In genomic region chr18:48801728-48802542, GRCh38 we compare ENCODE assay signal across 10 cellular contexts.
DNase-seq lines count a peak whose midpoint lies in the region; ATAC-seq, FAIRE-seq and TF ChIP-seq lines count a peak whose summit lies in the region.
"Had no signal": no experiment of that assay in that cellular context is flagged by ENCODE, and none has a peak within 500 bp of the region (broad histone marks: within the 10 kb centered on the region; RNA-seq: fewer than 3 reads in every experiment).

No MANE protein-coding gene starts in this region.

- intact Hi-C loops in CD4-positive, alpha-beta memory T cell (cut with micrococcal nuclease), result no loop called here
- intact Hi-C loops in pancreas (cut with DNase I), result no loop called here

- POLR2A ChIA-PET in CD4-positive, alpha-beta memory T cell (lab: Charles Lee; ENCODE audit: partially characterized antibody), result interaction anchor here (1.1 to 1.9 kb wide), 5 partner anchors 12 to 685 kb away, joined by 3 to 7 read pairs (median 3); partner anchors contain the start of gene C18orf32
- POLR2A ChIA-PET in WTC11 (lab: Charles Lee), result no interaction called here

- TF ChIP-seq CTCF in WTC11 (IDR thresholded peaks at IDR 0.05), result no peak
- no peak for TF ChIP-seq CTCF in endodermal cell (conservative IDR thresholded peaks at IDR 0.05)
- TF ChIP-seq CTCF in pancreas (IDR thresholded peaks at IDR 0.05), result no peak

- H3K4me1 Mint-ChIP-seq in CD4-positive, alpha-beta memory T cell, result peaks cover 19 to 55% (median 36%) of the 10 kb centered on the region in 4 donors
- H3K4me1 Mint-ChIP-seq in WTC11 (no peaks in the 10 kb centered on the region), endodermal cell (peaks cover 32% of the 10 kb centered on the region)

- no peak overlapping the region for H3K4me3 ChIP-seq in CD4-positive, alpha-beta memory T cell (ENCODE audit: low read length in 2 of 2)
- no peak overlapping the region for H3K4me3 ChIP-seq in endodermal cell (ENCODE audit: low read length)
- no peak overlapping the region for H3K4me3 ChIP-seq in pancreas
- H3K4me3 ChIP-seq: suprapubic skin had no signal

- no peaks in the 10 kb centered on the region for H3K36me3 Mint-ChIP-seq in CD4-positive, alpha-beta memory T cell
- H3K36me3 Mint-ChIP-seq in WTC11 (no peaks in the 10 kb centered on the region; the same call in 1 of the 2 replicates), endodermal cell (ENCODE audit: low read depth) (peaks cover 10% of the 10 kb centered on the region)

- H3K27ac Mint-ChIP-seq in CD4-positive, alpha-beta memory T cell, result peak overlapping the region in 5 of 7 donors; percentile 32 to 89 (median 51)
- H3K27ac Mint-ChIP-seq in WTC11 (no peak overlapping the region), endodermal cell (peak overlapping the region; percentile 85)

- H3K4me1 ChIP-seq in CD4-positive, alpha-beta memory T cell (ENCODE audit: insufficient read depth, low read length), result peaks cover 42% of the 10 kb centered on the region
- H3K4me1 ChIP-seq in endodermal cell (ENCODE audit: control insufficient read depth, insufficient read depth, low read length) (peaks cover 26% of the 10 kb centered on the region), pancreas (peaks cover 0 to 21% (median 17%) of the 10 kb centered on the region in 3 donors)

- CTCF ChIA-PET in CD4-positive, alpha-beta memory T cell (lab: Charles Lee; ENCODE audit: partially characterized antibody), result interaction anchor here (0.9 kb wide), 1 partner anchor 13 kb away, joined by 3 read pairs; no protein-coding TSS in a partner anchor
- CTCF ChIA-PET in WTC11 (lab: Charles Lee), result no interaction called here

- peak overlapping the region; percentile 44 for H3K9ac ChIP-seq in endodermal cell (ENCODE audit: extremely low read depth, low read length, poor library complexity, severe bottlenecking)

- TF ChIP-seq POLR2A in GM18505 (IDR thresholded peaks at IDR 0.05; ENCODE audit: borderline replicate concordance, extremely low read depth, insufficient read depth, insufficient read length), result no peak

- H3K9me3 Mint-ChIP-seq in CD4-positive, alpha-beta memory T cell, result peaks cover 0 to 2% (median 0%) of the 10 kb centered on the region in 8 donors
- H3K9me3 Mint-ChIP-seq in WTC11 (no peaks in the 10 kb centered on the region), endodermal cell (no peaks in the 10 kb centered on the region)

- H3K36me3 ChIP-seq in CD4-positive, alpha-beta memory T cell (ENCODE audit: insufficient read depth, low read length), result no peaks in the 10 kb centered on the region
- H3K36me3 ChIP-seq in endodermal cell (ENCODE audit: control insufficient read depth, insufficient read depth, low read length) (peaks cover 17% of the 10 kb centered on the region), pancreas (no peaks in the 10 kb centered on the region)

- ATAC-seq in WTC11 (no peak), pancreas (peak; percentile 73 to 91 (median 83)), GM18505 (IDR thresholded peaks at IDR 0.05; ENCODE audit: unreplicated experiment) (no peak), GM19035 (IDR thresholded peaks at IDR 0.05; ENCODE audit: unreplicated experiment) (no peak)

- no peaks in the 10 kb centered on the region for H3K9me3 ChIP-seq in CD4-positive, alpha-beta memory T cell (ENCODE audit: control insufficient read depth in 1 of 2, low read length in 2 of 2)
- H3K9me3 ChIP-seq in endodermal cell (ENCODE audit: control insufficient read depth, low read length) (no peaks in the 10 kb centered on the region), pancreas (no peaks in the 10 kb centered on the region)
- H3K9me3 ChIP-seq: suprapubic skin had no signal

- DNase-seq in CD4-positive, alpha-beta memory T cell, result no peak
- DNase-seq in WTC11 (ENCODE audit: low spot score) (peak; percentile 2), endodermal cell (peak; percentile 29), pancreas (peak in 4 of 6 donors; percentile 26 to 62 (median 48)), NCI-H2171 treated with DMSO at 0.1 percent for 48 hours (lab: John Stamatoyannopoulos, UW) (no peak), NCI-H510A treated with DMSO at 0.1 percent for 48 hours (lab: John Stamatoyannopoulos, UW) (no peak)

- H3K27me3 ChIP-seq in CD4-positive, alpha-beta memory T cell (ENCODE audit: insufficient read depth, low read length), result no peaks in the 10 kb centered on the region
- H3K27me3 ChIP-seq in endodermal cell (ENCODE audit: control insufficient read depth, insufficient read depth, low read length, poor library complexity, severe bottlenecking) (no peaks in the 10 kb centered on the region), pancreas (no peaks in the 10 kb centered on the region)
- H3K27me3 ChIP-seq: suprapubic skin had no signal

- H3K4me3 Mint-ChIP-seq in CD4-positive, alpha-beta memory T cell, result no peak overlapping the region
- H3K4me3 Mint-ChIP-seq in WTC11, result no peak overlapping the region
- no peak overlapping the region for H3K4me3 Mint-ChIP-seq in endodermal cell

- no peaks in the 10 kb centered on the region for H3K27me3 Mint-ChIP-seq in CD4-positive, alpha-beta memory T cell
- H3K27me3 Mint-ChIP-seq in WTC11 (ENCODE audit: low read depth), result no peaks in the 10 kb centered on the region
- no peaks in the 10 kb centered on the region for H3K27me3 Mint-ChIP-seq in endodermal cell (ENCODE audit: insufficient read depth)

- FAIRE-seq in pancreas (lab: Jason Lieb, UNC), result no peak
- FAIRE-seq: colon had no signal

- 91 to 93% methylated on average over 6 to 7 of the region's 7 CpGs for WGBS in endodermal cell (ENCODE audit: insufficient coverage in 1 of 2, insufficient read length in 1 of 2), 2 experiments
- WGBS in pancreas, 2 donors, result 51 to 56% methylated on average over 7 of the region's 7 CpGs

- H3K27ac ChIP-seq in CD4-positive, alpha-beta memory T cell (ENCODE audit: low read depth, low read length), result no peak overlapping the region
- H3K27ac ChIP-seq in endodermal cell (ENCODE audit: low read depth, low read length), result peak overlapping the region; percentile 87
- peak overlapping the region in 3 of 4 donors; percentile 23 to 47 (median 32) for H3K27ac ChIP-seq in pancreas

TF ChIP-seq in WTC11, 78 proteins besides CTCF, POLR2A, EP300 and RAD21:
- no peak for TF ChIP-seq NR3C1 (CRISPR knock-in tag; conservative IDR thresholded peaks at IDR 0.05; ENCODE audit: low read depth)
- 0 out of 2 replicates have a peak, but pooled peaks have one; percentile 47 for TF ChIP-seq GABPB1 (CRISPR knock-in tag; IDR thresholded peaks at IDR 0.05)
TF ChIP-seq in WTC11: peak in this region for 1.

Comparison
In these comparisons a context has a peak if more than half of its experiments do, and no peak if none do; other contexts are left out.
1. DNase-seq: peak in WTC11 (single experiment), endodermal cell (single experiment) and pancreas (4 of 6); none in CD4-positive, alpha-beta memory T cell (0 of 5), NCI-H2171 treated with DMSO at 0.1 percent for 48 hours (single experiment) and NCI-H510A treated with DMSO at 0.1 percent for 48 hours (single experiment).
2. ATAC-seq: peak in pancreas (4 of 4); none in WTC11 (single experiment), GM18505 (single experiment) and GM19035 (single experiment).